ENCODE assay signal across 11 cellular contexts in genomic region chr2:200809506-200810251, GRCh38. TPM values are rescaled to one million over a fixed set of nuclear protein-coding genes. Genes with fewer than 3 reads are reported as not detected.
A peak's percentile ranks its signal among the peaks of the same experiment; 100 is the strongest.
DNase-seq lines count a peak whose midpoint lies in the region; ATAC-seq, FAIRE-seq and TF ChIP-seq lines count a peak whose summit lies in the region.
"Had no signal": no experiment of that assay in that cellular context is flagged by ENCODE, and none has a peak within 500 bp of the region (broad histone marks: within the 10 kb centered on the region; RNA-seq: fewer than 3 reads in every experiment).

No MANE protein-coding gene starts in this region.

- H3K79me2 ChIP-seq in HepG2 (ENCODE audit: insufficient read depth, low read length) = peaks cover 30% of the 10 kb centered on the region

- H2AFZ ChIP-seq in HepG2 (ENCODE audit: low read length) = peak overlapping the region; percentile 72

- no peak overlapping the region for H3K4me3 ChIP-seq in adrenal gland
- H3K4me3 ChIP-seq in HepG2 (replicated peaks in 1 of 3; ENCODE audit: insufficient read depth in 1 of 3, low read depth in 2 of 3, low read length in 3 of 3) = peak overlapping the region in 1 of 3 experiments; percentile 92; a peak in 1 of 6 replicates
- H3K4me3 ChIP-seq in stomach = no peak overlapping the region

- no peaks in the 10 kb centered on the region for H3K9me3 Mint-ChIP-seq in T-helper 2 cell treated with Interferon-gamma antibody and Interleukin-4, amounts not matched to agents 5 μg/mL and 100 μg/mL, for 36 hours

- BruUV-seq in HepG2 (replicated peaks; lab: Mats Ljungman, UMichigan) = no TSS peak

- no peaks in the 10 kb centered on the region for H3K9me3 ChIP-seq in adrenal gland (replicated peaks in 1 of 3)
- H3K9me3 ChIP-seq in HepG2 (ENCODE audit: low read length) = no peaks in the 10 kb centered on the region
- no peaks in the 10 kb centered on the region for H3K9me3 ChIP-seq in stomach
- H3K9me3 ChIP-seq: suprapubic skin had no signal

- H3K27ac Mint-ChIP-seq in T-helper 2 cell treated with Interferon-gamma antibody and Interleukin-4, amounts not matched to agents 5 μg/mL and 100 μg/mL, for 36 hours = peak overlapping the region; percentile 16

- TF ChIP-seq RAD21 in HepG2 (CRISPR knock-in tag; IDR thresholded peaks at IDR 0.05) = no peak

- peaks cover 30% of the 10 kb centered on the region for H3K4me1 Mint-ChIP-seq in T-helper 2 cell treated with Interferon-gamma antibody and Interleukin-4, amounts not matched to agents 5 μg/mL and 100 μg/mL, for 36 hours (ENCODE audit: low read depth)

- H3K4me3 Mint-ChIP-seq in T-helper 2 cell treated with Interferon-gamma antibody and Interleukin-4, amounts not matched to agents 5 μg/mL and 100 μg/mL, for 36 hours = peak overlapping the region; percentile 91

- H3K36me3 ChIP-seq in adrenal gland (replicated peaks in 1 of 2) (peaks cover 0 to 8% of the 10 kb centered on the region in 2 donors), HepG2 (replicated peaks in 1 of 2; ENCODE audit: control insufficient read depth in 1 of 2, insufficient read depth in 2 of 2, low read length in 2 of 2) (peaks cover 5 to 11% of the 10 kb centered on the region in 2 experiments), stomach (peaks cover 5 to 16% (median 11%) of the 10 kb centered on the region in 4 donors)
- H3K36me3 ChIP-seq: suprapubic skin had no signal

- peak overlapping the region; percentile 98 for H3K4me2 ChIP-seq in HepG2 (ENCODE audit: low read depth, low read length)

- intact Hi-C loops in adrenal gland (cut with DNase I) = loop anchor here in 1 of 2 donors (10.0 kb wide), 1 partner anchor 95 kb away; no protein-coding TSS in a partner anchor
- intact Hi-C loops in HepG2 (cut with micrococcal nuclease; ENCODE audit: unreplicated experiment) = loop anchor here (2.0 to 5.0 kb wide), 3 partner anchors 53 to 232 kb away; partner anchors contain the start of genes NIF3L1 and PPIL3
- intact Hi-C loops in stomach (cut with DNase I; ENCODE audit: low total_unique reads) = loop anchor here (10.0 kb wide), 1 partner anchor 95 kb away; no protein-coding TSS in a partner anchor

- H3K4me1 ChIP-seq in adrenal gland (replicated peaks in 1 of 2) (peaks cover 5 to 34% of the 10 kb centered on the region in 2 donors), HepG2 (ENCODE audit: insufficient read depth, low read length) (peaks cover 41% of the 10 kb centered on the region), stomach (peaks cover 20 to 39% (median 39%) of the 10 kb centered on the region in 4 donors)

- no peak overlapping the region for H3K9ac ChIP-seq in HepG2 (ENCODE audit: insufficient read depth, low read depth, low read length)

- H3K27me3 Mint-ChIP-seq in T-helper 2 cell treated with Interferon-gamma antibody and Interleukin-4, amounts not matched to agents 5 μg/mL and 100 μg/mL, for 36 hours (ENCODE audit: low read depth) = no peaks in the 10 kb centered on the region

- no peak for FAIRE-seq in HepG2 (lab: Jason Lieb, UNC)

- H4K20me1 ChIP-seq in HepG2 (ENCODE audit: insufficient read depth, low read length) = peaks cover 21% of the 10 kb centered on the region

- CTCF ChIA-PET in HepG2 (lab: Yijun Ruan, JAX; ENCODE audit: low intra/inter-chr PET ratio, low total read pairs) = no interaction called here

- TF ChIP-seq EP300 in HepG2 (IDR thresholded peaks at IDR 0.05; ENCODE audit: low read depth in 2 of 2, low read length in 2 of 2) = no peak
- no peak for TF ChIP-seq EP300 in HepG2 (CRISPR knock-in tag; IDR thresholded peaks at IDR 0.05; ENCODE audit: borderline replicate concordance)
- TF ChIP-seq EP300 in stomach (IDR thresholded peaks at IDR 0.05) = no peak

- no peak for DNase-seq in T-helper 2 cell treated with Interferon-gamma antibody and Interleukin-4, amounts not matched to agents 5 μg/mL and 100 μg/mL, for 36 hours (ENCODE audit: low spot score)
- DNase-seq in T-helper 2 cell (no peak), adrenal gland (no peak), HepG2 (ENCODE audit: low spot score) (no peak), stomach (no peak), NCI-H510A (lab: John Stamatoyannopoulos, UW) (no peak), epidermal melanocyte (ENCODE audit: insufficient read length, low spot score) (no peak)
- DNase-seq in stimulated activated naive CD4-positive, alpha-beta T cell (lab: John Stamatoyannopoulos, UW) = no peak
- DNase-seq: activated CD8-positive, alpha-beta memory T cell treated with anti-CD3 and anti-CD28 coated beads for 24 hours; NCI-H1092 had no signal

- 82 to 87% (median 83%) methylated on average over 7 of the region's 7 CpGs for WGBS in adrenal gland, 4 donors
- WGBS in HepG2 (ENCODE audit: low lambda C conversion rate) = 44% methylated on average over 7 of the region's 7 CpGs
- WGBS in stomach, 5 donors = 49 to 71% (median 54%) methylated on average over 7 of the region's 7 CpGs

- H3K27ac ChIP-seq in adrenal gland = peak overlapping the region in 4 of 5 donors; percentile 95 to 99 (median 96)
- H3K27ac ChIP-seq in HepG2 (ENCODE audit: extremely low read length, insufficient read depth, low read length) = no peak overlapping the region
- H3K27ac ChIP-seq in stomach = peak overlapping the region; percentile 87 to 100 (median 99)

- TF ChIP-seq CTCF in adrenal gland (IDR thresholded peaks at IDR 0.05) (no peak), HepG2 (CRISPR knock-in tag; IDR thresholded peaks at IDR 0.05) (no peak), stomach (IDR thresholded peaks at IDR 0.05) (no peak)

- no peaks in the 10 kb centered on the region for H3K27me3 ChIP-seq in adrenal gland
- H3K27me3 ChIP-seq in HepG2 (ENCODE audit: control insufficient read depth in 1 of 2, insufficient read depth in 2 of 2, low read length in 2 of 2) = peaks cover 0 to 5% of the 10 kb centered on the region in 2 experiments; a peak in 2 of 5 replicates
- no peaks in the 10 kb centered on the region for H3K27me3 ChIP-seq in stomach
- H3K27me3 ChIP-seq: suprapubic skin had no signal

- ATAC-seq in HepG2 = no peak

- in situ Hi-C loops in HepG2 (cut with HindIII; ENCODE audit: extremely low pct_ligation_motif_present, low pct_unique_long_range_greater_than_20kb) = loop anchor here (5.0 to 25.0 kb wide), 3 partner anchors 67 to 847 kb away; partner anchors contain the start of genes MAIP1 and TYW5

- peaks cover 19% of the 10 kb centered on the region for H3K36me3 Mint-ChIP-seq in T-helper 2 cell treated with Interferon-gamma antibody and Interleukin-4, amounts not matched to agents 5 μg/mL and 100 μg/mL, for 36 hours (ENCODE audit: low read depth)

- POLR2A ChIA-PET in HepG2 (lab: Yijun Ruan, JAX) = interaction anchor here (0.7 to 2.5 kb wide), 10 partner anchors 10 to 424 kb away, joined by 4 to 25 read pairs (median 7); partner anchors contain the start of gene CLK1

- no peak for TF ChIP-seq POLR2A in adrenal gland (IDR thresholded peaks at IDR 0.05)
- no peak for TF ChIP-seq POLR2A in HepG2 (IDR thresholded peaks at IDR 0.05; ENCODE audit: insufficient read depth in 1 of 2, low read depth in 2 of 2, low read length in 2 of 2)
- no peak for TF ChIP-seq POLR2A in stomach (IDR thresholded peaks at IDR 0.05)

RNA-seq across cellular contexts. Expression of gene BZW1, which starts 2.0 kb away (rescaled TPM):
- 100 to 1,000 TPM in 7 of 8 donors, 10 to 100 TPM in 1; 98.6 to 631 (median 193) TPM for total RNA-seq in adrenal gland
- polyA plus RNA-seq in adrenal gland = 100 to 1,000 TPM in 1 of 3 donors, 10 to 100 TPM in 2; 28.4 to 511 (median 30.2) TPM
- 384 and 709 TPM in 2 replicates for total RNA-seq in HepG2 (2016; rRNA removed; fragmentation: Illumina TruSeq; extraction: Trizol)
- total RNA-seq in HepG2 (2016; cell fraction: cytosol; rRNA removed; fragmentation: Illumina TruSeq; extraction: Trizol; ENCODE audit: low read depth) = 49.4 and 52.0 TPM in 2 replicates
- total RNA-seq in HepG2 (2016; cell fraction: insoluble cytoplasmic fraction; rRNA removed; fragmentation: Illumina TruSeq; extraction: Trizol) = 384 and 712 TPM in 2 replicates
- total RNA-seq in HepG2 (2016; cell fraction: membrane; rRNA removed; fragmentation: Illumina TruSeq; extraction: Trizol) = 128 and 149 TPM in 2 replicates
- 204 and 212 TPM in 2 replicates for total RNA-seq in HepG2 (2016; cell fraction: nucleus; rRNA removed; fragmentation: Illumina TruSeq; extraction: Trizol)
- 102 and 106 TPM in 2 replicates for polyA plus RNA-seq in HepG2 (2011; rRNA removed)
- 66.0 and 86.9 TPM in 2 replicates for polyA plus RNA-seq in HepG2 (2011; cell fraction: cytosol; rRNA removed)
- 34.9 and 38.3 TPM in 2 replicates for polyA plus RNA-seq in HepG2 (2011; cell fraction: nucleus; rRNA removed)
- 149 and 200 TPM in 2 replicates for polyA plus RNA-seq in HepG2 (2012)
- polyA plus RNA-seq in HepG2 (2016; cell fraction: cytosol; fragmentation: Illumina TruSeq; extraction: Trizol; ENCODE audit: low read depth) = 39.8 and 47.1 TPM in 2 replicates
- 442 and 506 TPM in 2 replicates for polyA plus RNA-seq in HepG2 (2016; cell fraction: insoluble cytoplasmic fraction; fragmentation: Illumina TruSeq; extraction: Trizol; ENCODE audit: low read depth)
- 90.4 and 101 TPM in 2 replicates for polyA plus RNA-seq in HepG2 (2016; cell fraction: membrane; fragmentation: Illumina TruSeq; extraction: Trizol; ENCODE audit: low read depth)
- polyA plus RNA-seq in HepG2 (2016; cell fraction: nucleus; fragmentation: Illumina TruSeq; extraction: Trizol; ENCODE audit: insufficient read depth, low read depth) = 131 and 143 TPM in 2 replicates
- 198 and 668 TPM in 2 replicates for polyA minus RNA-seq in HepG2 (2011; rRNA and poly(A)+ RNA removed; ENCODE audit: low replicate concordance)
- 190 and 223 TPM in 2 replicates for polyA minus RNA-seq in HepG2 (2011; cell fraction: cytosol; rRNA and poly(A)+ RNA removed)
- polyA minus RNA-seq in HepG2 (2011; cell fraction: nucleus; rRNA and poly(A)+ RNA removed) = 207 and 220 TPM in 2 replicates
- 100 to 1,000 TPM in 4 of 5 donors, 10 to 100 TPM in 1; 32.4 to 530 (median 197) TPM for total RNA-seq in stomach
- 10 to 100 TPM; 31.0 to 88.6 (median 84.7) TPM for polyA plus RNA-seq in stomach

RNA-seq across cellular contexts. Expression of gene CLK1, which starts 54.8 kb away (rescaled TPM):
- total RNA-seq in adrenal gland (100 to 1,000 TPM in 2 of 8 donors, 10 to 100 TPM in 6; 34.4 to 151 (median 77.2) TPM), HepG2 (2016; rRNA removed; fragmentation: Illumina TruSeq; extraction: Trizol) (35.2 and 66.6 TPM in 2 replicates), stomach (100 to 1,000 TPM in 4 of 5 donors, 10 to 100 TPM in 1; 60.5 to 245 (median 158) TPM)
- polyA plus RNA-seq in adrenal gland (1,000 to 10,000 TPM in 1 of 3 donors, 100 to 1,000 TPM in 1, 10 to 100 TPM in 1; 77.2 to 2,325 (median 626) TPM), HepG2 (2011; rRNA removed) (82.4 and 101 TPM in 2 replicates), stomach (100 to 1,000 TPM in 2 of 3 donors, 10 to 100 TPM in 1; 95.0 to 270 (median 117) TPM)
- 24.5 and 24.8 TPM in 2 replicates for total RNA-seq in HepG2 (2016; cell fraction: cytosol; rRNA removed; fragmentation: Illumina TruSeq; extraction: Trizol; ENCODE audit: low read depth)
- 38.2 and 62.5 TPM in 2 replicates for total RNA-seq in HepG2 (2016; cell fraction: insoluble cytoplasmic fraction; rRNA removed; fragmentation: Illumina TruSeq; extraction: Trizol)
- total RNA-seq in HepG2 (2016; cell fraction: membrane; rRNA removed; fragmentation: Illumina TruSeq; extraction: Trizol) = 27.1 and 28.3 TPM in 2 replicates
- total RNA-seq in HepG2 (2016; cell fraction: nucleus; rRNA removed; fragmentation: Illumina TruSeq; extraction: Trizol) = 117 and 137 TPM in 2 replicates
- 18.7 and 25.0 TPM in 2 replicates for polyA plus RNA-seq in HepG2 (2011; cell fraction: cytosol; rRNA removed)
- polyA plus RNA-seq in HepG2 (2011; cell fraction: nucleus; rRNA removed) = 155 and 182 TPM in 2 replicates
- polyA plus RNA-seq in HepG2 (2012) = 136 and 141 TPM in 2 replicates
- 8.7 and 11.4 TPM in 2 replicates for polyA plus RNA-seq in HepG2 (2016; cell fraction: cytosol; fragmentation: Illumina TruSeq; extraction: Trizol; ENCODE audit: low read depth)
- polyA plus RNA-seq in HepG2 (2016; cell fraction: insoluble cytoplasmic fraction; fragmentation: Illumina TruSeq; extraction: Trizol; ENCODE audit: low read depth) = 24.0 and 27.5 TPM in 2 replicates
- 9.9 and 12.7 TPM in 2 replicates for polyA plus RNA-seq in HepG2 (2016; cell fraction: membrane; fragmentation: Illumina TruSeq; extraction: Trizol; ENCODE audit: low read depth)
- polyA plus RNA-seq in HepG2 (2016; cell fraction: nucleus; fragmentation: Illumina TruSeq; extraction: Trizol; ENCODE audit: insufficient read depth, low read depth) = 168 and 170 TPM in 2 replicates
- 12.6 and 13.7 TPM in 2 replicates for polyA minus RNA-seq in HepG2 (2011; rRNA and poly(A)+ RNA removed; ENCODE audit: low replicate concordance)
- polyA minus RNA-seq in HepG2 (2011; cell fraction: cytosol; rRNA and poly(A)+ RNA removed) = 20.6 and 23.8 TPM in 2 replicates
- 238 and 270 TPM in 2 replicates for polyA minus RNA-seq in HepG2 (2011; cell fraction: nucleus; rRNA and poly(A)+ RNA removed)
